In genomic region chr2:43803113-43803512, GRCh38 we compare ENCODE assay signal across 24 cellular contexts. TPM values are rescaled to one million over a fixed set of nuclear protein-coding genes. Genes with fewer than 3 reads are reported as not detected.
"Had no signal": no experiment of that assay in that cellular context is flagged by ENCODE, and none has a peak within 500 bp of the region (broad histone marks: within the 10 kb centered on the region; RNA-seq: fewer than 3 reads in every experiment).

No MANE protein-coding gene starts in this region.

- H3K27me3 Mint-ChIP-seq: activated naive CD8-positive, alpha-beta T cell treated with anti-CD3 and anti-CD28 coated beads, Interleukin-2, amount 50 U/mL, for 24 hours; effector memory CD8-positive, alpha-beta T cell; stimulated activated naive B cell treated with anti-CD40 and anti-IgM and Interleukin-4, amounts not matched to agents 10 μg/mL and 1 μg/mL and 100 μg/mL, for 72 hours had no signal

- H3K4me1 Mint-ChIP-seq: activated naive CD4-positive, alpha-beta T cell treated with anti-CD3 and anti-CD28 coated beads, Interleukin-2, amount 10 ng/mL, durations not matched to agents 7 days and 5 days; activated naive CD8-positive, alpha-beta T cell treated with anti-CD3 and anti-CD28 coated beads, Interleukin-2, amount 50 U/mL, for 24 hours; stimulated activated naive B cell treated with anti-CD40 and anti-IgM and Interleukin-4, amounts not matched to agents 10 μg/mL and 1 μg/mL and 100 μg/mL, for 72 hours had no signal

- H3K4me3 Mint-ChIP-seq: activated naive CD4-positive, alpha-beta T cell treated with anti-CD3 and anti-CD28 coated beads, Interleukin-2, amount 10 ng/mL, durations not matched to agents 7 days and 5 days; activated naive CD8-positive, alpha-beta T cell treated with anti-CD3 and anti-CD28 coated beads, Interleukin-2, amount 50 U/mL, for 24 hours; activated T-cell treated with anti-CD3 and anti-CD28 coated beads, Interleukin-2, amount 50 U/mL, for 4 hours; effector memory CD8-positive, alpha-beta T cell; stimulated activated naive B cell treated with anti-CD40 and anti-IgM and Interleukin-4, amounts not matched to agents 10 μg/mL and 1 μg/mL and 100 μg/mL, for 72 hours had no signal

- H3K9me3 Mint-ChIP-seq: activated naive CD4-positive, alpha-beta T cell treated with anti-CD3 and anti-CD28 coated beads, Interleukin-2, amount 10 ng/mL, durations not matched to agents 7 days and 5 days; activated naive CD8-positive, alpha-beta T cell treated with anti-CD3 and anti-CD28 coated beads, Interleukin-2, amount 50 U/mL, for 24 hours; activated T-cell treated with anti-CD3 and anti-CD28 coated beads, Interleukin-2, amount 50 U/mL, for 4 hours; effector memory CD8-positive, alpha-beta T cell; stimulated activated naive B cell treated with anti-CD40 and anti-IgM and Interleukin-4, amounts not matched to agents 10 μg/mL and 1 μg/mL and 100 μg/mL, for 72 hours had no signal

- H3K4me3 ChIP-seq: lower lobe of right lung, spleen, thoracic aorta, upper lobe of left lung had no signal

- ATAC-seq: activated naive CD8-positive, alpha-beta T cell treated with anti-CD3 and anti-CD28 coated beads, Interleukin-2, amount 50 U/mL, for 24 hours; activated T-cell treated with anti-CD3 and anti-CD28 coated beads, Interleukin-2, amount 50 U/mL, for 4 hours; effector memory CD8-positive, alpha-beta T cell; left cardiac atrium; lower lobe of right lung; stimulated activated naive B cell treated with anti-CD40 and anti-IgM and Interleukin-4, amounts not matched to agents 10 μg/mL and 1 μg/mL and 100 μg/mL, for 72 hours had no signal

- H3K36me3 Mint-ChIP-seq: activated naive CD4-positive, alpha-beta T cell treated with anti-CD3 and anti-CD28 coated beads, Interleukin-2, amount 10 ng/mL, durations not matched to agents 7 days and 5 days had no signal

- H3K27ac Mint-ChIP-seq: activated naive CD4-positive, alpha-beta T cell treated with anti-CD3 and anti-CD28 coated beads, Interleukin-2, amount 10 ng/mL, durations not matched to agents 7 days and 5 days; activated naive CD8-positive, alpha-beta T cell treated with anti-CD3 and anti-CD28 coated beads, Interleukin-2, amount 50 U/mL, for 24 hours; effector memory CD8-positive, alpha-beta T cell; stimulated activated naive B cell treated with anti-CD40 and anti-IgM and Interleukin-4, amounts not matched to agents 10 μg/mL and 1 μg/mL and 100 μg/mL, for 72 hours had no signal

- DNase-seq: activated CD4-positive, alpha-beta T cell treated with anti-CD3 and anti-CD28 coated beads, Interleukin-2, amount 50 U/mL, for 1 hour; activated CD4-positive, CD25-positive, alpha-beta regulatory T cell; activated CD8-positive, alpha-beta memory T cell treated with anti-CD3 and anti-CD28 coated beads, Interleukin-2, amount 50 U/mL, for 4 hours; activated naive CD4-positive, alpha-beta T cell treated with anti-CD3 and anti-CD28 coated beads, Interleukin-2, amount 10 ng/mL, durations not matched to agents 7 days and 5 days; activated naive CD8-positive, alpha-beta T cell treated with anti-CD3 and anti-CD28 coated beads, Interleukin-2, amount 50 U/mL, for 24 hours; activated T-cell treated with anti-CD3 and anti-CD28 coated beads, Interleukin-2, amount 50 U/mL, for 4 hours; aorta; brain microvascular endothelial cell; cerebellar nuclear complex; dermis blood vessel endothelial cell; effector memory CD8-positive, alpha-beta T cell; left cardiac atrium; lower lobe of right lung; midbrain; occipital lobe; posterior cingulate gyrus; retina; spleen; stimulated activated naive B cell treated with anti-CD40 and anti-IgM and Interleukin-4, amounts not matched to agents 10 μg/mL and 1 μg/mL and 100 μg/mL, for 72 hours; T-helper 1 cell; T-helper 9 cell; upper lobe of left lung had no signal

RNA-seq across cellular contexts. Expression of gene ABCG5, which starts 35.5 kb away (rescaled TPM):
- total RNA-seq: activated T-cell treated with anti-CD3 and anti-CD28 coated beads, Interleukin-2, amount 50 U/mL, for 4 hours; aorta; dermis blood vessel endothelial cell; left cardiac atrium; lower lobe of right lung; thoracic aorta had no signal
- polyA plus RNA-seq: neural cell had no signal

RNA-seq across cellular contexts. Expression of gene ABCG8, which starts 35.7 kb away (rescaled TPM):
- total RNA-seq: aorta, dermis blood vessel endothelial cell, left cardiac atrium, lower lobe of right lung, thoracic aorta had no signal
